Comparison of ENCODE assay signal across 9 cellular contexts in genomic region chr12:58176296-58176869, GRCh38.
DNase-seq lines count a peak whose midpoint lies in the region; FAIRE-seq and TF ChIP-seq lines count a peak whose summit lies in the region.
"Had no signal": no experiment of that assay in that cellular context is flagged by ENCODE, and none has a peak within 500 bp of the region (broad histone marks: within the 10 kb centered on the region; RNA-seq: fewer than 3 reads in every experiment).

No MANE protein-coding gene starts in this region.

- TF ChIP-seq CTCF in AG04449 (IDR thresholded peaks at IDR 0.05; ENCODE audit: insufficient read depth, low read length, missing control alignments): peak; percentile 46
- peak; percentile 29 to 39 for TF ChIP-seq CTCF in endothelial cell of umbilical vein (IDR thresholded peaks at IDR 0.05; ENCODE audit: extremely low read depth in 1 of 2, insufficient read depth in 1 of 2, low read depth in 1 of 2, low read length in 2 of 2)
- TF ChIP-seq CTCF in osteoblast (IDR thresholded peaks at IDR 0.05; ENCODE audit: extremely low read depth, low read depth, low read length): peak; percentile 62
- peak in 4 of 11 experiments; percentile 34 to 67 (median 45) for TF ChIP-seq CTCF in spleen (IDR thresholded peaks at IDR 0.05 in 8 of 11, conservative IDR thresholded peaks at IDR 0.05 in 3 of 11)

- H3K9me3 ChIP-seq in endothelial cell of umbilical vein (replicated peaks; ENCODE audit: control insufficient read depth, insufficient read depth, low read length) (no peaks in the 10 kb centered on the region), osteoblast (ENCODE audit: low read depth, low read length) (no peaks in the 10 kb centered on the region), spleen (no peaks in the 10 kb centered on the region)

- no peaks in the 10 kb centered on the region for H3K9me3 Mint-ChIP-seq in T-helper 2 cell treated with Interferon-gamma antibody and Interleukin-4, amounts not matched to agents 5 μg/mL and 100 μg/mL, for 36 hours

- H3K4me1 ChIP-seq in endothelial cell of umbilical vein (ENCODE audit: control insufficient read depth, extremely low read depth, insufficient read depth, low read length) (no peaks in the 10 kb centered on the region), osteoblast (ENCODE audit: insufficient read depth, low read length) (no peaks in the 10 kb centered on the region), spleen (no peaks in the 10 kb centered on the region)

- dilution Hi-C loops in endothelial cell of umbilical vein (cut with MboI; ENCODE audit: extremely low pct_ligation_motif_present, low sequenced_read_pairs): no loop called here

- no peak overlapping the region for H3K9ac ChIP-seq in endothelial cell of umbilical vein (replicated peaks; ENCODE audit: extremely low read depth, insufficient read depth, low read length)

- H3K27ac Mint-ChIP-seq in T-helper 2 cell treated with Interferon-gamma antibody and Interleukin-4, amounts not matched to agents 5 μg/mL and 100 μg/mL, for 36 hours: no peak overlapping the region

- POLR2A ChIA-PET in AG04449 (lab: Yijun Ruan, JAX) (no interaction called here), endothelial cell of umbilical vein (lab: Charles Lee) (no interaction called here)

- no peaks in the 10 kb centered on the region for H4K20me1 ChIP-seq in endothelial cell of umbilical vein (replicated peaks; ENCODE audit: control insufficient read depth, extremely low read depth, insufficient read depth, low read length)
- no peaks in the 10 kb centered on the region for H4K20me1 ChIP-seq in osteoblast (ENCODE audit: insufficient read depth, low read length)

- peak; percentile 15 for FAIRE-seq in GM18507 (lab: Jason Lieb, UNC)
- peak; percentile 85 for FAIRE-seq in endothelial cell of umbilical vein (lab: Jason Lieb, UNC)
- FAIRE-seq: colon had no signal

- H3K27me3 Mint-ChIP-seq in T-helper 2 cell treated with Interferon-gamma antibody and Interleukin-4, amounts not matched to agents 5 μg/mL and 100 μg/mL, for 36 hours (ENCODE audit: low read depth): peaks cover 5% of the 10 kb centered on the region

- H3K79me2 ChIP-seq in endothelial cell of umbilical vein (ENCODE audit: control insufficient read depth, insufficient read depth, low read length) (no peaks in the 10 kb centered on the region), osteoblast (ENCODE audit: insufficient read depth, low read length) (no peaks in the 10 kb centered on the region)

- 28 to 59% (median 42%) methylated on average over 7 of the region's 7 CpGs for WGBS in spleen, 5 donors

- TF ChIP-seq POLR2A in endothelial cell of umbilical vein (IDR thresholded peaks at IDR 0.05; ENCODE audit: low read depth, low read length) (no peak), spleen (IDR thresholded peaks at IDR 0.05) (no peak)

- H3K36me3 Mint-ChIP-seq in T-helper 2 cell treated with Interferon-gamma antibody and Interleukin-4, amounts not matched to agents 5 μg/mL and 100 μg/mL, for 36 hours (ENCODE audit: low read depth): no peaks in the 10 kb centered on the region

- CTCF ChIA-PET in AG04449 (lab: Yijun Ruan, JAX): interaction anchor here (1.0 to 1.4 kb wide), 4 partner anchors 9 to 13 kb away, joined by 3 to 7 read pairs (median 4); no protein-coding TSS in a partner anchor
- CTCF ChIA-PET in endothelial cell of umbilical vein (lab: Charles Lee): interaction anchor here (0.6 to 3.0 kb wide), 32 partner anchors 8 to 1389 kb away, joined by 3 to 17 read pairs (median 4); no protein-coding TSS in a partner anchor

- H3K9me1 ChIP-seq in endothelial cell of umbilical vein (replicated peaks; ENCODE audit: control insufficient read depth, extremely low read depth, insufficient read depth, low read length): no peaks in the 10 kb centered on the region

- H3K27ac ChIP-seq in endothelial cell of umbilical vein (ENCODE audit: insufficient read depth, low read depth, low read length) (no peak overlapping the region), osteoblast (ENCODE audit: low read depth, low read length) (no peak overlapping the region), spleen (no peak overlapping the region)

- H3K27me3 ChIP-seq in endothelial cell of umbilical vein (ENCODE audit: control insufficient read depth in 2 of 2, insufficient read depth in 2 of 2, low read length in 2 of 2) (peaks cover 0 to 4% of the 10 kb centered on the region in 2 experiments), osteoblast (ENCODE audit: insufficient read depth, low read length) (no peaks in the 10 kb centered on the region), spleen (replicated peaks in 1 of 7) (peaks cover 0 to 10% (median 0%) of the 10 kb centered on the region in 7 donors)

- intact Hi-C loops in endothelial cell of umbilical vein (cut with micrococcal nuclease) (no loop called here), spleen (cut with DNase I; ENCODE audit: low total_unique reads) (no loop called here)

- H2AFZ ChIP-seq in endothelial cell of umbilical vein (ENCODE audit: low read depth, low read length): no peak overlapping the region
- H2AFZ ChIP-seq in osteoblast (ENCODE audit: low read length): no peak overlapping the region

- no peaks in the 10 kb centered on the region for H3K4me1 Mint-ChIP-seq in T-helper 2 cell treated with Interferon-gamma antibody and Interleukin-4, amounts not matched to agents 5 μg/mL and 100 μg/mL, for 36 hours (ENCODE audit: low read depth)

- H3K4me3 ChIP-seq in AG04449 (ENCODE audit: low read depth, low read length): no peak overlapping the region
- H3K4me3 ChIP-seq in endothelial cell of umbilical vein (replicated peaks in 1 of 3; ENCODE audit: insufficient read depth in 1 of 3, low read depth in 1 of 3, low read length in 3 of 3): no peak overlapping the region
- H3K4me3 ChIP-seq in osteoblast (ENCODE audit: insufficient read depth, low read length): no peak overlapping the region
- no peak overlapping the region for H3K4me3 ChIP-seq in spleen

- DNase-seq in AG04449 (ENCODE audit: low read depth, low spot score) (no peak), GM18507 (ENCODE audit: extremely low spot score, insufficient read length, low read depth) (no peak), NCI-H748 (lab: John Stamatoyannopoulos, UW; ENCODE audit: unreplicated experiment) (peak; percentile 80), endothelial cell of umbilical vein (ENCODE audit: low read depth, low spot score) (peak; percentile 14), osteoblast (ENCODE audit: insufficient read length, low spot score, missing footprints) (peak; percentile 43), spleen (no peak)
- no peak for DNase-seq in T-helper 2 cell treated with Interferon-gamma antibody and Interleukin-4, amounts not matched to agents 5 μg/mL and 100 μg/mL, for 36 hours (ENCODE audit: low spot score)
- DNase-seq in activated CD4-positive, alpha-beta T cell treated with anti-CD3 and anti-CD28 coated beads for 1 hour: no peak

- no peak overlapping the region for H3K4me3 Mint-ChIP-seq in T-helper 2 cell treated with Interferon-gamma antibody and Interleukin-4, amounts not matched to agents 5 μg/mL and 100 μg/mL, for 36 hours

- no TSS peak for BruUV-seq in endothelial cell of umbilical vein (replicated peaks; lab: Mats Ljungman, UMichigan)

- H3K36me3 ChIP-seq in endothelial cell of umbilical vein (ENCODE audit: control insufficient read depth in 2 of 2, extremely low read depth in 1 of 2, insufficient read depth in 2 of 2, low read length in 2 of 2) (no peaks in the 10 kb centered on the region), osteoblast (ENCODE audit: insufficient read depth, low read length) (no peaks in the 10 kb centered on the region), spleen (no peaks in the 10 kb centered on the region)

- no peak overlapping the region for H3K4me2 ChIP-seq in endothelial cell of umbilical vein (ENCODE audit: insufficient read depth, low read length)
- H3K4me2 ChIP-seq in osteoblast (ENCODE audit: insufficient read depth, low read length): no peak overlapping the region

TF ChIP-seq in endothelial cell of umbilical vein, 7 proteins besides CTCF, POLR2A, EP300 and RAD21:
- TF ChIP-seq MAX (IDR thresholded peaks at IDR 0.05; ENCODE audit: insufficient read depth, insufficient read length): no peak
- no peak for TF ChIP-seq GATA2 (IDR thresholded peaks at IDR 0.05; ENCODE audit: insufficient read depth, insufficient read length, low read depth, low read length)
- TF ChIP-seq JUN (IDR thresholded peaks at IDR 0.05; ENCODE audit: borderline replicate concordance, insufficient read depth, insufficient read length, low read depth): no peak
- no peak for TF ChIP-seq POLR2AphosphoS5 (IDR thresholded peaks at IDR 0.05; ENCODE audit: insufficient read depth, low read depth, low read length)
- no peak for TF ChIP-seq MYC (IDR thresholded peaks at IDR 0.05; ENCODE audit: low read depth, low read length)
- no peak for TF ChIP-seq EZH2 (IDR thresholded peaks at IDR 0.05; ENCODE audit: borderline replicate concordance, low read depth, low read length, severe bottlenecking)
- no peak for TF ChIP-seq FOS (IDR thresholded peaks at IDR 0.05; ENCODE audit: borderline replicate concordance, insufficient read depth, low read length)

Comparison
In these comparisons a context has a peak if more than half of its experiments do, and no peak if none do; other contexts are left out.
1. DNase-seq: peak in NCI-H748 (single experiment), endothelial cell of umbilical vein (single experiment) and osteoblast (single experiment); none in AG04449 (single experiment), GM18507 (single experiment), T-helper 2 cell treated with Interferon-gamma antibody and Interleukin-4, amounts not matched to agents 5 μg/mL and 100 μg/mL, for 36 hours (single experiment), activated CD4-positive, alpha-beta T cell treated with anti-CD3 and anti-CD28 coated beads for 1 hour (single experiment) and spleen (single experiment).